In the genomic region with DNA sequence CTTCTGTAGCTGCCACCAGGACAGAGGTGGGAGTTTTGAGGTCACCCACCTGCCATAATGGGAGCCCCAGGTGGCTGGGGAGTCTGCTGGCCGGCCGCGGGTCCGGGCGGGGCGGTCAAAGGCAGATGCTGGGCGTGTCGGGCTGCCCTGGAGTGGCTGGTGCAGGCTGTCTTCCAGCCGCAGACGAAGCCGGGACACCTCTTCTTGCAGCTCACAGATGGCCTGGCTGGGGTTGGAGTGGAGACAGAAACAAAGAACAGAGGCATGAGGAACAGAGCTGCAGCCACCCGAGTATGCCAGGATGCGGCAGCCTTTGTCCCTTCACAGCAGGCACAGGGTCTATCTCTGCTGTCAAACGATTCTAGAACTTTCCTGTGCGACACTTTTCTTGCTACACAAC, we compare ENCODE assay signal across 16 cellular contexts. TPM values are rescaled to one million over a fixed set of nuclear protein-coding genes. Genes with fewer than 3 reads are reported as not detected.
DNase-seq lines count a peak whose midpoint lies in the region; ATAC-seq and TF ChIP-seq lines count a peak whose summit lies in the region.
"Had no signal": no experiment of that assay in that cellular context is flagged by ENCODE, and none has a peak within 500 bp of the region (broad histone marks: within the 10 kb centered on the region; RNA-seq: fewer than 3 reads in every experiment).

No MANE protein-coding gene starts in this region.

- H3K36me3 ChIP-seq in H7 (replicated peaks; ENCODE audit: control insufficient read depth, insufficient read depth, low read length) (peaks cover 30% of the 10 kb centered on the region), heart right ventricle (peaks cover 0 to 100% (median 35%) of the 10 kb centered on the region in 9 donors)

- H3K27me3 ChIP-seq in dorsolateral prefrontal cortex: no peaks in the 10 kb centered on the region
- no peaks in the 10 kb centered on the region for H3K27me3 ChIP-seq in H7 (ENCODE audit: control insufficient read depth, insufficient read depth, low read length)
- no peaks in the 10 kb centered on the region for H3K27me3 ChIP-seq in heart right ventricle
- H3K27me3 ChIP-seq: body of pancreas had no signal

- peak; percentile 38 for DNase-seq in CD14-positive monocyte (ENCODE audit: low spot score)
- peak; percentile 57 for DNase-seq in NCI-H524 treated with DMSO at 0.1 percent for 48 hours (lab: John Stamatoyannopoulos, UW)
- DNase-seq in dorsolateral prefrontal cortex: peak; percentile 10 to 88 (median 80)
- peak in 51 of 56 donors; percentile 12 to 90 (median 69) for DNase-seq in nucleus accumbens (lab: John Stamatoyannopoulos, UW)
- no peak for DNase-seq in SIG-M5 treated with dmso at 0.1 percent for 504 hours (lab: John Stamatoyannopoulos, UW; ENCODE audit: unreplicated experiment)
- DNase-seq in H7: no peak
- DNase-seq in stimulated activated CD4-positive, alpha-beta T cell treated with anti-CD3 and anti-CD28 coated beads, Interleukin-2, amount 100 ng/mL, for 24 hours: no peak
- no peak for DNase-seq in heart right ventricle
- DNase-seq: body of pancreas; Calu3; stimulated activated CD4-positive, alpha-beta T cell treated with anti-CD3 and anti-CD28 coated beads, Interleukin-2, amount 100 ng/mL, for 48 hours had no signal

- peaks cover 89 to 99% of the 10 kb centered on the region in 2 donors for H3K36me3 Mint-ChIP-seq in CD14-positive monocyte

- 89 to 92% methylated on average over 15 of the region's 15 CpGs for whole genome bisulfite sequencing in heart right ventricle, 2 donors

- H3K27me3 Mint-ChIP-seq in CD14-positive monocyte (ENCODE audit: low read depth in 3 of 3): peaks cover 0 to 2% (median 0%) of the 10 kb centered on the region in 3 donors

- H3K4me3 ChIP-seq in dorsolateral prefrontal cortex: no peak overlapping the region
- H3K4me3 ChIP-seq in H7 (ENCODE audit: insufficient read depth, low read depth, low read length): no peak overlapping the region
- no peak overlapping the region for H3K4me3 ChIP-seq in heart right ventricle
- H3K4me3 ChIP-seq: body of pancreas had no signal

- H3K4me1 Mint-ChIP-seq in CD14-positive monocyte: peaks cover 17% of the 10 kb centered on the region

- no peaks in the 10 kb centered on the region for H3K9me3 Mint-ChIP-seq in CD14-positive monocyte

- intact Hi-C loops in CD14-positive monocyte (cut with micrococcal nuclease) (loop anchor here (5.0 to 10.0 kb wide), 4 partner anchors 40 to 307 kb away; a partner anchor contains a TSS), dorsolateral prefrontal cortex (cut with DNase I) (loop anchor here in 1 of 2 donors (10.0 kb wide), 1 partner anchor 57 kb away; no protein-coding TSS in a partner anchor), heart right ventricle (cut with DNase I) (loop anchor here in 1 of 10 donors (5.0 kb wide), 1 partner anchor 50 kb away; no protein-coding TSS in a partner anchor)

- TF ChIP-seq CTCF in CD14-positive monocyte (IDR thresholded peaks at IDR 0.05) (no peak), dorsolateral prefrontal cortex (IDR thresholded peaks at IDR 0.05 in 54 of 56, conservative IDR thresholded peaks at IDR 0.05 in 2 of 56; ENCODE audit: low read depth in 1 of 56, partially characterized antibody in 56 of 56) (peak in 24 of 56 donors; percentile 9 to 46 (median 26)), heart right ventricle (IDR thresholded peaks at IDR 0.05) (no peak)

- H3K27ac ChIP-seq in dorsolateral prefrontal cortex: peak overlapping the region in 56 of 59 donors; percentile 13 to 92 (median 78)
- H3K27ac ChIP-seq in heart right ventricle: no peak overlapping the region
- H3K27ac ChIP-seq: body of pancreas had no signal

- peak overlapping the region; percentile 36 to 91 (median 83) for H3K27ac Mint-ChIP-seq in CD14-positive monocyte

- no peak for ATAC-seq in heart right ventricle
- ATAC-seq: body of pancreas had no signal

- H3K4me1 ChIP-seq in heart right ventricle: peaks cover 0 to 28% (median 8%) of the 10 kb centered on the region in 9 donors
- H3K4me1 ChIP-seq: body of pancreas had no signal

- no peak overlapping the region for H3K4me3 Mint-ChIP-seq in CD14-positive monocyte

- no peaks in the 10 kb centered on the region for H3K9me3 ChIP-seq in heart right ventricle
- H3K9me3 ChIP-seq: body of pancreas had no signal

RNA-seq across cellular contexts. Expression of a gene that starts 18.0 kb away (rescaled TPM):
- polyA plus RNA-seq in CD14-positive monocyte: under 1 TPM in 1 of 2 donors, not detected in 1; 0.30 TPM
- total RNA-seq in dorsolateral prefrontal cortex: under 1 TPM in 1 of 120 experiments, not detected in 119; 0.72 TPM
- total RNA-seq in H7 (2014; rRNA removed; shearing (Covaris generic)): 1.2 and 2.2 TPM in 2 replicates
- total RNA-seq in heart right ventricle: not detected
- under 1 TPM in 1 of 2 donors, not detected in 1; 0.44 TPM for polyA plus RNA-seq in heart right ventricle
- total RNA-seq: body of pancreas; Calu3; epithelial cell of proximal tubule; M059J; OCI-LY7; pulmonary artery endothelial cell; T-helper 2 cell treated with Interferon-gamma antibody and Interleukin-4, amounts not matched to agents 100 ng/mL and 5 ng/mL, for 36 hours had no signal

RNA-seq across cellular contexts. Expression of a gene that starts 24.8 kb away (rescaled TPM):
- polyA plus RNA-seq in CD14-positive monocyte: 1 to 10 TPM; 2.2 to 2.8 TPM
- under 1 TPM in 2 of 120 experiments, not detected in 118; 0.64 to 0.72 TPM for total RNA-seq in dorsolateral prefrontal cortex
- not detected in 2 replicates for total RNA-seq in H7 (2014; rRNA removed; shearing (Covaris generic))
- total RNA-seq in heart right ventricle: under 1 TPM in 3 of 10 donors, not detected in 7; 0.37 to 0.70 (median 0.55) TPM
- under 1 TPM; 0.13 to 0.59 TPM for polyA plus RNA-seq in heart right ventricle
- total RNA-seq: Calu3; epithelial cell of proximal tubule; OCI-LY7; pulmonary artery endothelial cell; T-helper 2 cell treated with Interferon-gamma antibody and Interleukin-4, amounts not matched to agents 100 ng/mL and 5 ng/mL, for 36 hours had no signal

RNA-seq across cellular contexts. Expression of a gene that starts 40.1 kb away (rescaled TPM):
- polyA plus RNA-seq in CD14-positive monocyte (1 to 10 TPM; 3.3 to 7.3 TPM), heart right ventricle (1 to 10 TPM; 3.7 to 7.1 TPM)
- total RNA-seq in dorsolateral prefrontal cortex (10 to 100 TPM; 11.0 to 34.9 (median 19.3) TPM), heart right ventricle (10 to 100 TPM in 1 of 10 donors, 1 to 10 TPM in 9; 2.7 to 20.5 (median 4.6) TPM)
- total RNA-seq in H7 (2014; rRNA removed; shearing (Covaris generic)): 16.7 and 17.4 TPM in 2 replicates

Comparison
In these comparisons a context has a peak if more than half of its experiments do, and no peak if none do; other contexts are left out.
1. DNase-seq: peak in CD14-positive monocyte (single experiment), NCI-H524 treated with DMSO at 0.1 percent for 48 hours (single experiment), dorsolateral prefrontal cortex (10 of 10) and nucleus accumbens (51 of 56); none in SIG-M5 treated with dmso at 0.1 percent for 504 hours (single experiment), H7 (single experiment), stimulated activated CD4-positive, alpha-beta T cell treated with anti-CD3 and anti-CD28 coated beads, Interleukin-2, amount 100 ng/mL, for 24 hours (0 of 2) and heart right ventricle (0 of 2).
2. H3K27ac ChIP-seq: peak in dorsolateral prefrontal cortex (56 of 59); none in heart right ventricle (0 of 10).